ENCODE assay signal across 8 cellular contexts in the genomic region with DNA sequence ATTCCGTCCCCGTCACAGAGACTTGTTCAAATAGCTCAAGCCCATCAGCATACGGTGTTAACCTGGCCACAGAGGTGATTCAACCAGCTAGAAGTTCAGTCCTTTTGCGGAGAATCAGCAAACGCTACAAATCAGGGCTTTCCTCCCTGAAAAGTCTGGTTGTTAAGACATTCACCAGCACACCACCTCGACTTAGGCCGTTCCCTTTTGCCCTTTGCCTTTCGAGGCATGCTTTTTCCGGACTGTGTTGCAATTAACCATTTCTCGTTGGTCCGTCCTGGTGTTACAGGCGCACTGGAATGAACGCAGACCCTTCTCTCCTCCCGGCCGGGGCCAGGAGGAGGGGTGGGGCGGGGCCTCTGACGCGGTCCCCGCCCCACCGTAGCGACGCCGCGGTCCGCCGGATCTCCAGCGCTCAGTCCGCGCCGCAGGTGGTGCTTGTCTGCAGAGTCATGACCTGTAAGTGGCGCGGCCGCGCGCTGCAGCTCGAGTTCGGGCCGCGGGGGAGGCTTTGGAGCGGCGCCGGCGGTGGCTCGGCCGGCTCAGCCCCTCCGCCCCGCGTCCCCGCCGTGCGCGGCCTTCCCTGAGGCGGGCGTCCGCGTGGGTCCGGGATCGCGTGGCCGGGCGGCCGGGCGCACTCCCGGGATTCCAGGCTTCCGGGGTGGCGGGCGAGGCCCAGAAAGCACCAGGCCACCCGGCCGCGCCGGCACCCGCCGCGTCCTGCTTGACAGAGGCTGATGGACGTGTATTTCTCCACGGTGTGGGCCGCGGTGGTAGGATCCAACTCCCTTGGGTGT. TPM values are rescaled to one million over a fixed set of nuclear protein-coding genes. Genes with fewer than 3 reads are reported as not detected.
DNase-seq lines count a peak whose midpoint lies in the region; FAIRE-seq and TF ChIP-seq lines count a peak whose summit lies in the region.

A gene with protein sequence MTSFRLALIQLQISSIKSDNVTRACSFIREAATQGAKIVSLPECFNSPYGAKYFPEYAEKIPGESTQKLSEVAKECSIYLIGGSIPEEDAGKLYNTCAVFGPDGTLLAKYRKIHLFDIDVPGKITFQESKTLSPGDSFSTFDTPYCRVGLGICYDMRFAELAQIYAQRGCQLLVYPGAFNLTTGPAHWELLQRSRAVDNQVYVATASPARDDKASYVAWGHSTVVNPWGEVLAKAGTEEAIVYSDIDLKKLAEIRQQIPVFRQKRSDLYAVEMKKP (plus strand): TSS at position 418 of the 797 bp plus-strand sequence. CDS start 35 bp downstream, at position 453.

- H3K23me2 ChIP-seq in H9 (ENCODE audit: insufficient read length, low read depth, low read length, poor library complexity, severe bottlenecking): peaks cover 5% of the 10 kb centered on the region

- no peak within 1 kb of the TSS for H2BK15ac ChIP-seq in H9 (ENCODE audit: low read depth, low read length)
- no peak within 1 kb of the TSS for H2BK15ac ChIP-seq in neuronal stem cell (ENCODE audit: low read length)

- no peak within 1 kb of the TSS for H2AK5ac ChIP-seq in H9 (ENCODE audit: insufficient read length, low read length)
- no peak within 1 kb of the TSS for H2AK5ac ChIP-seq in neuronal stem cell (ENCODE audit: low read depth, low read length)

- no peaks in the 10 kb centered on the region for H4K20me1 ChIP-seq in H9 (ENCODE audit: control insufficient read depth, insufficient read depth, insufficient read length)

- H3K4me3 Mint-ChIP-seq in H9: peak within 1 kb of the TSS; percentile 83 to 88

- peaks cover 16 to 17% of the 10 kb centered on the region in 2 experiments for H3K4me1 Mint-ChIP-seq in H9

- peaks cover 11% of the 10 kb centered on the region for H3K27me3 Mint-ChIP-seq in H9 (ENCODE audit: low read depth)

- H3K14ac ChIP-seq in H9 (ENCODE audit: insufficient read depth, low read length) (peak within 1 kb of the TSS; percentile 92), neuronal stem cell (ENCODE audit: low read length) (no peak within 1 kb of the TSS)

- no peak for FAIRE-seq in frontal cortex (lab: Jason Lieb, UNC)

- H3K23ac ChIP-seq in H9 (ENCODE audit: insufficient read length, low read depth, low read length) (no peak within 1 kb of the TSS), neuronal stem cell (ENCODE audit: low read depth, low read length, poor library complexity) (no peak within 1 kb of the TSS)

- H3K18ac ChIP-seq in H9 (ENCODE audit: insufficient read length, low read depth, low read length) (peak within 1 kb of the TSS; percentile 88), neuronal stem cell (ENCODE audit: low read length) (peak within 1 kb of the TSS; percentile 92)

- in situ Hi-C loops in SK-MEL-5 (cut with HindIII; ENCODE audit: low pct_unique_long_range_greater_than_20kb, low sequenced_read_pairs): no loop called here

- no CpG with 5 or more reads among the region's 78 CpGs for WGBS in H9 (ENCODE audit: extremely low coverage, insufficient read length, low lambda C conversion rate)
- no CpG with 5 or more reads among the region's 78 CpGs for WGBS in neuronal stem cell (ENCODE audit: extremely low coverage in 2 of 2, insufficient read length in 2 of 2, insufficient replicate concordance in 1 of 2), 2 donors

- peak; percentile 66 for DNase-seq in GDM1 (lab: John Stamatoyannopoulos, UW)
- peak; percentile 94 for DNase-seq in H9
- peak; percentile 84 for DNase-seq in M059J (ENCODE audit: low read depth)
- peak; percentile 82 for DNase-seq in SK-MEL-5 (ENCODE audit: low read depth, low spot score)
- peak; percentile 83 for DNase-seq in activated naive CD4-positive, alpha-beta T cell treated with Interleukin-2 at 50 U/mL for 16 hours
- peak; percentile 79 to 85 for DNase-seq in frontal cortex (ENCODE audit: low spot score in 2 of 2)
- peak; percentile 82 for DNase-seq in neuronal stem cell (ENCODE audit: low spot score)

- no peaks in the 10 kb centered on the region for H3K79me2 ChIP-seq in H9 (ENCODE audit: insufficient read depth, low read length)

- H3K27ac Mint-ChIP-seq in H9: peak within 1 kb of the TSS; percentile 2 to 95 (median 77); a peak in 5 of 7 replicates

- H3K9me3 Mint-ChIP-seq in H9: no peaks in the 10 kb centered on the region

- no peak within 1 kb of the TSS for H2BK5ac ChIP-seq in H9 (ENCODE audit: insufficient read length, low read length)
- H2BK5ac ChIP-seq in neuronal stem cell (ENCODE audit: low read length): no peak within 1 kb of the TSS

- H3K27ac ChIP-seq in H9 (ENCODE audit: insufficient read length, low read depth, low read length): peak within 1 kb of the TSS; percentile 2
- H3K27ac ChIP-seq in neuronal stem cell (replicated peaks; ENCODE audit: low read length): no peak within 1 kb of the TSS

- H4K8ac ChIP-seq in H9 (replicated peaks; ENCODE audit: insufficient read length, low read depth, low read length) (no peak within 1 kb of the TSS), neuronal stem cell (ENCODE audit: low read depth, low read length) (peak within 1 kb of the TSS; percentile 33)

- H3K9me3 ChIP-seq in H9 (ENCODE audit: control insufficient read depth, low read depth, low read length) (no peaks in the 10 kb centered on the region), neuronal stem cell (replicated peaks in 1 of 2; ENCODE audit: control insufficient read depth in 2 of 2, insufficient read depth in 1 of 2, low read depth in 1 of 2, low read length in 2 of 2) (no peaks in the 10 kb centered on the region)

- H3K9ac ChIP-seq in H9 (ENCODE audit: extremely low read depth, insufficient read length, low read length) (peak within 1 kb of the TSS; percentile 71), neuronal stem cell (ENCODE audit: low read depth, low read length, poor library complexity) (peak within 1 kb of the TSS; percentile 79)

- peak within 1 kb of the TSS; percentile 11 for H4K5ac ChIP-seq in H9 (ENCODE audit: insufficient read length, low read depth, low read length)

- peak within 1 kb of the TSS; percentile 13 for H3K56ac ChIP-seq in H9 (ENCODE audit: insufficient read length, low read depth, low read length)

- no peak within 1 kb of the TSS for H3K4ac ChIP-seq in H9 (ENCODE audit: low read depth, low read length)
- H3K4ac ChIP-seq in neuronal stem cell (ENCODE audit: low read length): no peak within 1 kb of the TSS

- H3K79me1 ChIP-seq in H9 (ENCODE audit: insufficient read depth, low read depth, low read length, poor library complexity, severe bottlenecking): no peaks in the 10 kb centered on the region
- no peaks in the 10 kb centered on the region for H3K79me1 ChIP-seq in neuronal stem cell (ENCODE audit: low read depth, low read length)

- H3K4me1 ChIP-seq in H9 (ENCODE audit: insufficient read depth, low read length) (no peaks in the 10 kb centered on the region), neuronal stem cell (ENCODE audit: control insufficient read depth in 2 of 2, insufficient read depth in 1 of 2, low read depth in 1 of 2, low read length in 2 of 2) (peaks cover 0 to 3% of the 10 kb centered on the region in 2 donors)

- peak within 1 kb of the TSS; percentile 69 to 85 for H3K4me3 ChIP-seq in neuronal stem cell (ENCODE audit: low read length in 2 of 2)

- H4K91ac ChIP-seq in H9 (ENCODE audit: insufficient read length, low read depth, low read length) (no peak within 1 kb of the TSS), neuronal stem cell (ENCODE audit: low read depth, low read length, poor library complexity) (no peak within 1 kb of the TSS)

- H3K27me3 ChIP-seq in H9 (ENCODE audit: insufficient read depth, low read length) (no peaks in the 10 kb centered on the region), neuronal stem cell (ENCODE audit: control insufficient read depth in 3 of 3, insufficient read depth in 3 of 3, low read depth in 1 of 3, low read length in 3 of 3) (no peaks in the 10 kb centered on the region)

- H2BK12ac ChIP-seq in H9 (ENCODE audit: insufficient read length, low read depth, low read length): no peak within 1 kb of the TSS
- H2BK12ac ChIP-seq in neuronal stem cell (ENCODE audit: low read length): no peak within 1 kb of the TSS

- H3K4me2 ChIP-seq in H9 (ENCODE audit: insufficient read depth, insufficient read length, low read length) (peak within 1 kb of the TSS; percentile 83), neuronal stem cell (ENCODE audit: insufficient read depth, low read length, poor library complexity, severe bottlenecking) (peak within 1 kb of the TSS; percentile 66)

- H3K36me3 ChIP-seq in neuronal stem cell (replicated peaks in 1 of 2; ENCODE audit: control insufficient read depth in 2 of 2, insufficient read depth in 2 of 2, low read length in 2 of 2): peaks cover 0 to 6% of the 10 kb centered on the region in 2 donors

- peak within 1 kb of the TSS; percentile 65 for H2AFZ ChIP-seq in H9 (ENCODE audit: low read length)
- H2AFZ ChIP-seq in neuronal stem cell (ENCODE audit: low read length): peak within 1 kb of the TSS; percentile 94

- TF ChIP-seq CTCF in H9 (conservative IDR thresholded peaks at IDR 0.05) (no peak), subcutaneous adipose tissue (IDR thresholded peaks at IDR 0.05; ENCODE audit: low read depth) (no peak)

- H3T11ph ChIP-seq in H9 (ENCODE audit: low read length): no peak within 1 kb of the TSS

- H3K36me3 Mint-ChIP-seq in H9 (ENCODE audit: insufficient read depth in 1 of 3, low read depth in 3 of 3): no peaks in the 10 kb centered on the region; a peak in 1 of 7 replicates

- H2BK20ac ChIP-seq in H9 (ENCODE audit: low read depth, low read length, poor library complexity, severe bottlenecking): no peak within 1 kb of the TSS

- H2BK120ac ChIP-seq in H9 (ENCODE audit: low read depth, low read length, poor library complexity, severe bottlenecking) (peak within 1 kb of the TSS; percentile 7), neuronal stem cell (ENCODE audit: low read depth, low read length) (no peak within 1 kb of the TSS)

RNA-seq across cellular contexts. Expression of the gene that starts here (rescaled TPM):
- total RNA-seq in H9 (2021) (26.4 and 26.6 TPM in 2 replicates), frontal cortex (8.6 TPM), subcutaneous adipose tissue (10 to 100 TPM; 35.5 to 77.8 (median 47.9) TPM)
- total RNA-seq in M059J (2014; rRNA removed; shearing (Covaris generic)): 36.0 and 48.4 TPM in 2 replicates
- total RNA-seq in SK-MEL-5 (2014; rRNA removed; shearing (Covaris generic)): 109 and 115 TPM in 2 replicates
- 47.3 and 53.4 TPM in 2 replicates for polyA plus RNA-seq in SK-MEL-5 (2015; cell fraction: cytosol; rRNA removed)
- polyA plus RNA-seq in SK-MEL-5 (2015; cell fraction: nucleus; rRNA removed): 504 and 514 TPM in 2 replicates
- 14.7 TPM for polyA plus RNA-seq in neuronal stem cell (2013, experiment 1 of 2)
- polyA plus RNA-seq in neuronal stem cell (2013, experiment 2 of 2): 14.7 TPM
